Comparison of ENCODE assay signal across 25 cellular contexts in genomic region chr20:24242763-24243162, GRCh38.
DNase-seq lines count a peak whose midpoint lies in the region; ATAC-seq, FAIRE-seq and TF ChIP-seq lines count a peak whose summit lies in the region.
"Had no signal": no experiment of that assay in that cellular context is flagged by ENCODE, and none has a peak within 500 bp of the region (broad histone marks: within the 10 kb centered on the region; RNA-seq: fewer than 3 reads in every experiment).

No MANE protein-coding gene starts in this region.

- no peak overlapping the region for H3K4me2 ChIP-seq in GM23338
- H3K4me2 ChIP-seq: BLaER1 treated with 17β-estradiol and CSF1 and Interleukin-3, amounts not matched to agents 10 nM and 100 nM had no signal

- peaks cover 3% of the 10 kb centered on the region; the same call in 2 of the 3 replicates for H3K9me3 Mint-ChIP-seq in GM23338
- H3K9me3 Mint-ChIP-seq: CD4-positive, alpha-beta T cell had no signal

- H3K9me2 ChIP-seq in GM23338 (ENCODE audit: insufficient read depth), result peaks cover 12% of the 10 kb centered on the region; the same call in 1 of the 2 replicates

- H4K20me1 ChIP-seq in GM23338 (replicated peaks; ENCODE audit: insufficient read depth), result no peaks in the 10 kb centered on the region
- H4K20me1 ChIP-seq: BLaER1 treated with 17β-estradiol and CSF1 and Interleukin-3, amounts not matched to agents 10 nM and 100 nM had no signal

- H3K27ac Mint-ChIP-seq in GM23338, result peak overlapping the region; percentile 65; the same call in 1 of the 2 replicates
- H3K27ac Mint-ChIP-seq: CD14-positive monocyte; CD4-positive, alpha-beta T cell; CD8-positive, alpha-beta memory T cell had no signal

- intact Hi-C loops in esophagus muscularis mucosa (cut with DNase I), result no loop called here

- H3K36me3 ChIP-seq in GM23338 (ENCODE audit: insufficient read depth), result no peaks in the 10 kb centered on the region; the same call in 1 of the 2 replicates
- H3K36me3 ChIP-seq in bronchial epithelial cell (ENCODE audit: control insufficient read depth, insufficient read depth, low read length), result no peaks in the 10 kb centered on the region
- H3K36me3 ChIP-seq in esophagus muscularis mucosa, result no peaks in the 10 kb centered on the region
- H3K36me3 ChIP-seq: BE2C; BLaER1 treated with 17β-estradiol and CSF1 and Interleukin-3, amounts not matched to agents 10 nM and 100 nM had no signal

- no peak for TF ChIP-seq POLR2A in esophagus muscularis mucosa (IDR thresholded peaks at IDR 0.05; ENCODE audit: low read depth)

- no peak overlapping the region for H2AFZ ChIP-seq in GM23338

- DNase-seq in GM23338 (ENCODE audit: low spot score) (no peak), bronchial epithelial cell (ENCODE audit: low read depth) (no peak), esophagus muscularis mucosa (ENCODE audit: extremely low spot score) (peak; percentile 72), urothelium cell line (ENCODE audit: low spot score) (no peak), DMS114 treated with DMSO at 0.1 percent for 48 hours (lab: John Stamatoyannopoulos, UW; ENCODE audit: unreplicated experiment) (no peak), NCI-H345 treated with DMSO at 0.1 percent for 48 hours (lab: John Stamatoyannopoulos, UW; ENCODE audit: unreplicated experiment) (no peak), NCI-H146 treated with DMSO at 0.1 percent for 48 hours (lab: John Stamatoyannopoulos, UW; ENCODE audit: unreplicated experiment) (no peak)
- DNase-seq: ACHN; AML-193; BE2C; CD4-positive, alpha-beta T cell; CD8-positive, alpha-beta memory T cell; DMS 273 treated with DMSO at 0.1 percent for 48 hours; DMS53; DMS79 treated with DMSO at 0.1 percent for 48 hours; GF-D8; GOT3; H7; HCEC 1CT had no signal

- peaks cover 3% of the 10 kb centered on the region for H3K27me3 Mint-ChIP-seq in GM23338 (ENCODE audit: insufficient read depth, low read depth, poor library complexity)

- H3K4me1 ChIP-seq in GM23338 (ENCODE audit: insufficient read depth) (no peaks in the 10 kb centered on the region), esophagus muscularis mucosa (no peaks in the 10 kb centered on the region)
- H3K4me1 ChIP-seq: BE2C had no signal

- ATAC-seq in GM23338, result no peak

- no peaks in the 10 kb centered on the region for H3K79me2 ChIP-seq in GM23338 (replicated peaks; ENCODE audit: insufficient read depth)

- H3F3A ChIP-seq in GM23338 (replicated peaks; ENCODE audit: low read depth), result no peaks in the 10 kb centered on the region

- no peak overlapping the region for H3K4me3 ChIP-seq in GM23338
- H3K4me3 ChIP-seq in bronchial epithelial cell (ENCODE audit: low read depth, low read length), result no peak overlapping the region
- H3K4me3 ChIP-seq in esophagus muscularis mucosa, result no peak overlapping the region
- H3K4me3 ChIP-seq: BLaER1 treated with 17β-estradiol and CSF1 and Interleukin-3, amounts not matched to agents 10 nM and 100 nM had no signal

- H3K4me1 Mint-ChIP-seq in GM23338, result peaks cover 8% of the 10 kb centered on the region
- H3K4me1 Mint-ChIP-seq: CD14-positive monocyte; CD8-positive, alpha-beta memory T cell had no signal

- H3K27me3 ChIP-seq in GM23338 (ENCODE audit: insufficient read depth) (no peaks in the 10 kb centered on the region), bronchial epithelial cell (ENCODE audit: control insufficient read depth, insufficient read depth, low read length) (no peaks in the 10 kb centered on the region), esophagus muscularis mucosa (peaks cover 0 to 14% (median 0%) of the 10 kb centered on the region in 4 donors)
- H3K27me3 ChIP-seq: BLaER1 treated with 17β-estradiol and CSF1 and Interleukin-3, amounts not matched to agents 10 nM and 100 nM had no signal

- no peaks in the 10 kb centered on the region for H3K36me3 Mint-ChIP-seq in GM23338 (ENCODE audit: low read depth)
- H3K36me3 Mint-ChIP-seq: CD14-positive monocyte; CD8-positive, alpha-beta memory T cell had no signal

- H3K4me3 Mint-ChIP-seq in GM23338, result no peak overlapping the region
- H3K4me3 Mint-ChIP-seq: CD14-positive monocyte; CD4-positive, alpha-beta T cell; CD8-positive, alpha-beta memory T cell had no signal

- no peaks in the 10 kb centered on the region for H3K9me3 ChIP-seq in esophagus muscularis mucosa
- H3K9me3 ChIP-seq: BE2C had no signal

- no peak overlapping the region for H3K27ac ChIP-seq in GM23338 (ENCODE audit: low read depth)
- no peak overlapping the region for H3K27ac ChIP-seq in esophagus muscularis mucosa (replicated peaks in 1 of 4)
- H3K27ac ChIP-seq: BLaER1 treated with 17β-estradiol and CSF1 and Interleukin-3, amounts not matched to agents 10 nM and 100 nM had no signal

- no peak for TF ChIP-seq EP300 in esophagus muscularis mucosa (IDR thresholded peaks at IDR 0.05)

- peak; percentile 55 for FAIRE-seq in bronchial epithelial cell (lab: Jason Lieb, UNC)
- peak; percentile 93 for FAIRE-seq in urothelium cell line (lab: Jason Lieb, UNC)
- FAIRE-seq: A204.1, D721Med, GM12891, GM18507 had no signal

- TF ChIP-seq CTCF in GM23338 (conservative IDR thresholded peaks at IDR 0.05; ENCODE audit: low read depth in 2 of 2) (no peak), bronchial epithelial cell (IDR thresholded peaks at IDR 0.05; ENCODE audit: insufficient read depth, low read length, severe bottlenecking) (no peak), esophagus muscularis mucosa (IDR thresholded peaks at IDR 0.05) (no peak)

- WGBS in esophagus muscularis mucosa, result 89% methylated on average over 4 of the region's 4 CpGs

TF ChIP-seq in GM23338, 12 proteins besides CTCF, POLR2A, EP300 and RAD21:
- TF ChIP-seq POLR2AphosphoS5 (IDR thresholded peaks at IDR 0.05; ENCODE audit: low read depth) (no peak), CREB1 (CRISPR knock-in tag; IDR thresholded peaks at IDR 0.05; ENCODE audit: low read depth) (no peak), NANOG (IDR thresholded peaks at IDR 0.05; ENCODE audit: borderline replicate concordance) (no peak)
